ENCODE assay signal across 14 cellular contexts in the genomic region with DNA sequence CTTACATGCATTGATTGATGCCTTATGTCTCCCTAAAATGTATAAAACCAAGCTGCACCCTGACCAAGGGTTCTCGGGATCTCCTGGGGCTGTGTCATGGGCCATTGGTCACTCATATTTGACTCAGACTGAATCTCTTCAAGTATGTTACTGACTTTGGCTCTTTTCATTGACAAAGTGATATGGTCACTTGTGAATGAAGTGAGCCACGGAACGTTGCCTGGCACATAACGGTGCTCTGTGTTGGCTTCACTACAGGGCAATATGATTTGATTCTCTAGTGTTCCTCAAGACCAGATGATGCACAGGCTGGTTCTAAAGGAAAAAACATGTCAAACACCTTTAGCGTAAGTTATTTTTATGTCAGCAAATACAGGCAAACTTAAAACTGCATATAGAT.
"Had no signal": no experiment of that assay in that cellular context is flagged by ENCODE, and none has a peak within 500 bp of the region (broad histone marks: within the 10 kb centered on the region; RNA-seq: fewer than 3 reads in every experiment).

No MANE protein-coding gene starts in this region.

- H3K4me3 ChIP-seq: body of pancreas, gastroesophageal sphincter, pancreas had no signal

- H3K4me1 ChIP-seq: body of pancreas, gastroesophageal sphincter, pancreas had no signal

- H3K27me3 Mint-ChIP-seq: central memory CD8-positive, alpha-beta T cell had no signal

- H3K4me1 Mint-ChIP-seq: neural crest cell had no signal

- H3K9me3 Mint-ChIP-seq: central memory CD8-positive, alpha-beta T cell had no signal

- H3K27me3 ChIP-seq: body of pancreas, gastroesophageal sphincter, pancreas had no signal

- H3K4me3 Mint-ChIP-seq: central memory CD8-positive, alpha-beta T cell; neural crest cell had no signal

- H3K9me3 ChIP-seq: body of pancreas, gastroesophageal sphincter, pancreas had no signal

- H3K27ac ChIP-seq: body of pancreas, gastroesophageal sphincter, pancreas had no signal

- ATAC-seq: body of pancreas, gastroesophageal sphincter, left ventricle myocardium superior, pancreas had no signal

- DNase-seq: activated CD4-positive, CD25-positive, alpha-beta regulatory T cell treated with anti-CD3 and anti-CD28 coated beads, Interleukin-2, amount 50 U/mL, for 72 hours; activated gamma-delta T cell; activated T-cell treated with anti-CD3 and anti-CD28 coated beads for 4 hours; body of pancreas; effector memory CD4-positive, alpha-beta T cell; islet precursor cell; left ventricle myocardium superior; mesendoderm; pancreas; stimulated activated CD4-positive, alpha-beta T cell treated with anti-CD3 and anti-CD28 coated beads, Interleukin-12 subunit alpha, Interleukin-12 subunit beta, amount 100 ng/mL, for 4 hours; stimulated activated naive CD4-positive, alpha-beta T cell treated with Interleukin-2 at 50 U/mL for 16 hours had no signal
